18 cellular contexts compared by ENCODE assay signal in genomic region chr5:109558364-109558763, GRCh38.
DNase-seq lines count a peak whose midpoint lies in the region; ATAC-seq, FAIRE-seq and TF ChIP-seq lines count a peak whose summit lies in the region.
"Had no signal": no experiment of that assay in that cellular context is flagged by ENCODE, and none has a peak within 500 bp of the region (broad histone marks: within the 10 kb centered on the region; RNA-seq: fewer than 3 reads in every experiment).

No MANE protein-coding gene starts in this region.

- ATAC-seq in activated naive CD4-positive, alpha-beta T cell treated with anti-CD3 and anti-CD28 coated beads, Interleukin-2, amount 50 U/mL, for 72 hours: no peak
- no peak for ATAC-seq in activated CD8-positive, alpha-beta T cell treated with anti-CD3 and anti-CD28 coated beads, Interleukin-2, amount 10 ng/mL, durations not matched to agents 7 days and 5 days
- peak; percentile 36 for ATAC-seq in stimulated activated effector memory CD8-positive, alpha-beta T cell treated with anti-CD3 and anti-CD28 coated beads, Interleukin-12 subunit alpha, Interleukin-12 subunit beta, amount 100 ng/mL, for 72 hours
- ATAC-seq in HG02763 (IDR thresholded peaks at IDR 0.05; ENCODE audit: unreplicated experiment): no peak
- ATAC-seq: HepG2 had no signal

- TF ChIP-seq CTCF in choroid plexus epithelial cell (conservative IDR thresholded peaks at IDR 0.05; ENCODE audit: low read depth, low read length) (no peak), D721Med (IDR thresholded peaks at IDR 0.05; ENCODE audit: insufficient read depth, missing control alignments) (no peak), H9 (conservative IDR thresholded peaks at IDR 0.05) (no peak)

- H4K8ac ChIP-seq in H9 (replicated peaks; ENCODE audit: insufficient read length, low read depth, low read length): no peak overlapping the region

- H2BK15ac ChIP-seq in H9 (ENCODE audit: low read depth, low read length): no peak overlapping the region

- H4K91ac ChIP-seq in H9 (ENCODE audit: insufficient read length, low read depth, low read length): no peak overlapping the region

- H3K4me2 ChIP-seq in H9 (ENCODE audit: insufficient read depth, insufficient read length, low read length): no peak overlapping the region

- POLR2A ChIA-PET in activated CD8-positive, alpha-beta T cell treated with anti-CD3 and anti-CD28 coated beads, Interleukin-2, amount 10 ng/mL, durations not matched to agents 7 days and 5 days (lab: Charles Lee): no interaction called here

- H3K56ac ChIP-seq in H9 (ENCODE audit: insufficient read length, low read depth, low read length): no peak overlapping the region

- no peak overlapping the region for H3K14ac ChIP-seq in H9 (ENCODE audit: insufficient read depth, low read length)

- no peaks in the 10 kb centered on the region for H3K4me1 ChIP-seq in H9 (ENCODE audit: insufficient read depth, low read length)

- H3K4me3 Mint-ChIP-seq in activated naive CD4-positive, alpha-beta T cell treated with anti-CD3 and anti-CD28 coated beads for 36 hours: no peak overlapping the region
- no peak overlapping the region for H3K4me3 Mint-ChIP-seq in activated CD8-positive, alpha-beta T cell treated with anti-CD3 and anti-CD28 coated beads, Interleukin-2, amount 10 ng/mL, durations not matched to agents 7 days and 5 days
- H3K4me3 Mint-ChIP-seq in stimulated activated effector memory CD8-positive, alpha-beta T cell treated with anti-CD3 and anti-CD28 coated beads, Interleukin-12 subunit alpha, Interleukin-12 subunit beta, amount 100 ng/mL, for 72 hours: no peak overlapping the region
- no peak overlapping the region for H3K4me3 Mint-ChIP-seq in H9

- H3K27ac Mint-ChIP-seq in activated naive CD4-positive, alpha-beta T cell treated with anti-CD3 and anti-CD28 coated beads for 36 hours: peak overlapping the region; percentile 27
- H3K27ac Mint-ChIP-seq in activated naive CD4-positive, alpha-beta T cell treated with anti-CD3 and anti-CD28 coated beads, Interleukin-2, amount 50 U/mL, for 72 hours: no peak overlapping the region
- no peak overlapping the region for H3K27ac Mint-ChIP-seq in activated CD8-positive, alpha-beta T cell treated with anti-CD3 and anti-CD28 coated beads, Interleukin-2, amount 10 ng/mL, durations not matched to agents 7 days and 5 days
- peak overlapping the region; percentile 4 for H3K27ac Mint-ChIP-seq in stimulated activated effector memory CD8-positive, alpha-beta T cell treated with anti-CD3 and anti-CD28 coated beads, Interleukin-12 subunit alpha, Interleukin-12 subunit beta, amount 100 ng/mL, for 72 hours
- H3K27ac Mint-ChIP-seq in H9: no peak overlapping the region

- H3K4me3 ChIP-seq in choroid plexus epithelial cell (ENCODE audit: low read depth, low read length): no peak overlapping the region

- H3K18ac ChIP-seq in H9 (ENCODE audit: insufficient read length, low read depth, low read length): no peak overlapping the region

- no peak overlapping the region for H4K5ac ChIP-seq in H9 (ENCODE audit: insufficient read length, low read depth, low read length)

- H4K20me1 ChIP-seq in H9 (ENCODE audit: control insufficient read depth, insufficient read depth, insufficient read length): no peaks in the 10 kb centered on the region

- H3K27me3 ChIP-seq in H9 (ENCODE audit: insufficient read depth, low read length): no peaks in the 10 kb centered on the region

- peaks cover 12% of the 10 kb centered on the region for H3K4me1 Mint-ChIP-seq in activated naive CD4-positive, alpha-beta T cell treated with anti-CD3 and anti-CD28 coated beads for 36 hours (ENCODE audit: low read depth)
- peaks cover 12% of the 10 kb centered on the region for H3K4me1 Mint-ChIP-seq in activated CD8-positive, alpha-beta T cell treated with anti-CD3 and anti-CD28 coated beads, Interleukin-2, amount 10 ng/mL, durations not matched to agents 7 days and 5 days (ENCODE audit: low read depth)
- peaks cover 9% of the 10 kb centered on the region for H3K4me1 Mint-ChIP-seq in stimulated activated effector memory CD8-positive, alpha-beta T cell treated with anti-CD3 and anti-CD28 coated beads, Interleukin-12 subunit alpha, Interleukin-12 subunit beta, amount 100 ng/mL, for 72 hours
- peaks cover 0 to 2% of the 10 kb centered on the region in 2 experiments; a peak in 1 of 4 replicates for H3K4me1 Mint-ChIP-seq in H9

- DNase-seq in activated naive CD4-positive, alpha-beta T cell treated with anti-CD3 and anti-CD28 coated beads for 36 hours: no peak
- no peak for DNase-seq in activated naive CD4-positive, alpha-beta T cell treated with anti-CD3 and anti-CD28 coated beads, Interleukin-2, amount 50 U/mL, for 72 hours (ENCODE audit: low spot score in 2 of 2)
- DNase-seq in activated CD8-positive, alpha-beta T cell treated with anti-CD3 and anti-CD28 coated beads, Interleukin-2, amount 10 ng/mL, durations not matched to agents 7 days and 5 days: peak; percentile 23
- DNase-seq in choroid plexus epithelial cell (ENCODE audit: low read depth) (peak; percentile 32), D721Med (ENCODE audit: insufficient read length, low spot score) (no peak), H9 (no peak)
- no peak for DNase-seq in stimulated activated effector memory CD8-positive, alpha-beta T cell treated with anti-CD3 and anti-CD28 coated beads, Interleukin-12 subunit alpha, Interleukin-12 subunit beta, amount 100 ng/mL, for 72 hours (ENCODE audit: low spot score in 2 of 2)
- DNase-seq: 8988T, C1 segment of cervical spinal cord, EL, Karpas-422, NCI-H1930, NCI-H2171 treated with DMSO at 0.1 percent for 48 hours, NCI-H510A treated with DMSO at 0.1 percent for 48 hours, RPMI8226 had no signal

- H3K27me3 Mint-ChIP-seq in activated naive CD4-positive, alpha-beta T cell treated with anti-CD3 and anti-CD28 coated beads for 36 hours (ENCODE audit: low read depth): peaks cover 2% of the 10 kb centered on the region
- no peaks in the 10 kb centered on the region for H3K27me3 Mint-ChIP-seq in activated CD8-positive, alpha-beta T cell treated with anti-CD3 and anti-CD28 coated beads, Interleukin-2, amount 10 ng/mL, durations not matched to agents 7 days and 5 days (ENCODE audit: low read depth)
- H3K27me3 Mint-ChIP-seq in H9 (ENCODE audit: low read depth): no peaks in the 10 kb centered on the region

- H3K23ac ChIP-seq in H9 (ENCODE audit: insufficient read length, low read depth, low read length): no peak overlapping the region

- no peak overlapping the region for H3K9ac ChIP-seq in H9 (ENCODE audit: extremely low read depth, insufficient read length, low read length)

- H3K4ac ChIP-seq in H9 (ENCODE audit: low read depth, low read length): no peak overlapping the region

- H3K9me3 ChIP-seq in H9 (ENCODE audit: control insufficient read depth, low read depth, low read length): no peaks in the 10 kb centered on the region

- no peak overlapping the region for H3K27ac ChIP-seq in H9 (ENCODE audit: insufficient read length, low read depth, low read length)

- H3K79me2 ChIP-seq in H9 (ENCODE audit: insufficient read depth, low read length): no peaks in the 10 kb centered on the region

- WGBS in H9 (ENCODE audit: extremely low coverage, insufficient read length, low lambda C conversion rate): no CpG with 5 or more reads among the region's 3 CpGs

- intact Hi-C loops in activated naive CD4-positive, alpha-beta T cell treated with anti-CD3 and anti-CD28 coated beads for 36 hours (cut with micrococcal nuclease): no loop called here

- H2BK5ac ChIP-seq in H9 (ENCODE audit: insufficient read length, low read length): no peak overlapping the region

- no peak overlapping the region for H2BK12ac ChIP-seq in H9 (ENCODE audit: insufficient read length, low read depth, low read length)

- no peak overlapping the region for H2BK120ac ChIP-seq in H9 (ENCODE audit: low read depth, low read length, poor library complexity, severe bottlenecking)

- no peak overlapping the region for H2AFZ ChIP-seq in H9 (ENCODE audit: low read length)

- H3K9me3 Mint-ChIP-seq in activated naive CD4-positive, alpha-beta T cell treated with anti-CD3 and anti-CD28 coated beads for 36 hours: peaks cover 8% of the 10 kb centered on the region
- peaks cover 5 to 7% of the 10 kb centered on the region in 2 donors for H3K9me3 Mint-ChIP-seq in activated naive CD4-positive, alpha-beta T cell treated with anti-CD3 and anti-CD28 coated beads, Interleukin-2, amount 50 U/mL, for 72 hours
- H3K9me3 Mint-ChIP-seq in activated CD8-positive, alpha-beta T cell treated with anti-CD3 and anti-CD28 coated beads, Interleukin-2, amount 10 ng/mL, durations not matched to agents 7 days and 5 days (ENCODE audit: insufficient read depth): no peaks in the 10 kb centered on the region
- peaks cover 7% of the 10 kb centered on the region for H3K9me3 Mint-ChIP-seq in stimulated activated effector memory CD8-positive, alpha-beta T cell treated with anti-CD3 and anti-CD28 coated beads, Interleukin-12 subunit alpha, Interleukin-12 subunit beta, amount 100 ng/mL, for 72 hours
- H3K9me3 Mint-ChIP-seq in H9: no peaks in the 10 kb centered on the region; a peak in 1 of 5 replicates

- no peak overlapping the region for H2BK20ac ChIP-seq in H9 (ENCODE audit: low read depth, low read length, poor library complexity, severe bottlenecking)

- no peaks in the 10 kb centered on the region for H3K79me1 ChIP-seq in H9 (ENCODE audit: insufficient read depth, low read depth, low read length, poor library complexity, severe bottlenecking)

- H3T11ph ChIP-seq in H9 (ENCODE audit: low read length): no peak overlapping the region

- CTCF ChIA-PET in activated naive CD4-positive, alpha-beta T cell treated with anti-CD3 and anti-CD28 coated beads for 36 hours (lab: Charles Lee): no interaction called here
- CTCF ChIA-PET in activated CD8-positive, alpha-beta T cell treated with anti-CD3 and anti-CD28 coated beads, Interleukin-2, amount 10 ng/mL, durations not matched to agents 7 days and 5 days (lab: Charles Lee): no interaction called here

- no peaks in the 10 kb centered on the region for H3K23me2 ChIP-seq in H9 (ENCODE audit: insufficient read length, low read depth, low read length, poor library complexity, severe bottlenecking)

- no peak overlapping the region for H2AK5ac ChIP-seq in H9 (ENCODE audit: insufficient read length, low read length)

- FAIRE-seq in D721Med (lab: Jason Lieb, UNC): no peak
- FAIRE-seq: H54, HepG2 had no signal

- H3K36me3 Mint-ChIP-seq in activated naive CD4-positive, alpha-beta T cell treated with anti-CD3 and anti-CD28 coated beads for 36 hours (ENCODE audit: low read depth): peaks cover 3% of the 10 kb centered on the region
- peaks cover 0 to 6% of the 10 kb centered on the region in 2 donors for H3K36me3 Mint-ChIP-seq in activated naive CD4-positive, alpha-beta T cell treated with anti-CD3 and anti-CD28 coated beads, Interleukin-2, amount 50 U/mL, for 72 hours
- no peaks in the 10 kb centered on the region for H3K36me3 Mint-ChIP-seq in activated CD8-positive, alpha-beta T cell treated with anti-CD3 and anti-CD28 coated beads, Interleukin-2, amount 10 ng/mL, durations not matched to agents 7 days and 5 days (ENCODE audit: low read depth)
- no peaks in the 10 kb centered on the region for H3K36me3 Mint-ChIP-seq in stimulated activated effector memory CD8-positive, alpha-beta T cell treated with anti-CD3 and anti-CD28 coated beads, Interleukin-12 subunit alpha, Interleukin-12 subunit beta, amount 100 ng/mL, for 72 hours
- H3K36me3 Mint-ChIP-seq in H9 (ENCODE audit: insufficient read depth in 1 of 3, low read depth in 3 of 3): no peaks in the 10 kb centered on the region

Comparison
In these comparisons a context has a peak if more than half of its experiments do, and no peak if none do; other contexts are left out.
1. H3K27ac Mint-ChIP-seq: peak in activated naive CD4-positive, alpha-beta T cell treated with anti-CD3 and anti-CD28 coated beads for 36 hours (single experiment) and stimulated activated effector memory CD8-positive, alpha-beta T cell treated with anti-CD3 and anti-CD28 coated beads, Interleukin-12 subunit alpha, Interleukin-12 subunit beta, amount 100 ng/mL, for 72 hours (single experiment); none in activated naive CD4-positive, alpha-beta T cell treated with anti-CD3 and anti-CD28 coated beads, Interleukin-2, amount 50 U/mL, for 72 hours (0 of 2), activated CD8-positive, alpha-beta T cell treated with anti-CD3 and anti-CD28 coated beads, Interleukin-2, amount 10 ng/mL, durations not matched to agents 7 days and 5 days (single experiment) and H9 (0 of 3).
2. DNase-seq: peak in activated CD8-positive, alpha-beta T cell treated with anti-CD3 and anti-CD28 coated beads, Interleukin-2, amount 10 ng/mL, durations not matched to agents 7 days and 5 days (single experiment) and choroid plexus epithelial cell (single experiment); none in activated naive CD4-positive, alpha-beta T cell treated with anti-CD3 and anti-CD28 coated beads for 36 hours (single experiment), activated naive CD4-positive, alpha-beta T cell treated with anti-CD3 and anti-CD28 coated beads, Interleukin-2, amount 50 U/mL, for 72 hours (0 of 2), stimulated activated effector memory CD8-positive, alpha-beta T cell treated with anti-CD3 and anti-CD28 coated beads, Interleukin-12 subunit alpha, Interleukin-12 subunit beta, amount 100 ng/mL, for 72 hours (0 of 2), D721Med (single experiment) and H9 (single experiment).